In genomic region chr1:225777058-225777582, GRCh38 we compare ENCODE assay signal across 8 cellular contexts. TPM values are rescaled to one million over a fixed set of nuclear protein-coding genes. Genes with fewer than 3 reads are reported as not detected.
DNase-seq lines count a peak whose midpoint lies in the region; ATAC-seq, FAIRE-seq and TF ChIP-seq lines count a peak whose summit lies in the region.

No MANE protein-coding gene starts in this region.

- no peak for DNase-seq in A549 (ENCODE audit: low read depth in 1 of 2, low spot score in 1 of 2)
- DNase-seq in Jurkat, Clone E6-1 (ENCODE audit: low read depth, low spot score): no peak
- no peak for DNase-seq in coronary artery (ENCODE audit: low spot score)
- no peak for DNase-seq in naive thymus-derived CD4-positive, alpha-beta T cell
- no peak for DNase-seq in HuH-7.5 (ENCODE audit: low spot score)
- no peak for DNase-seq in HT-29 (ENCODE audit: low spot score)
- no peak for DNase-seq in activated naive CD4-positive, alpha-beta T cell treated with anti-CD3 and anti-CD28 coated beads, Interleukin-2, amount 50 U/mL, for 16 hours

- intact Hi-C loops in naive thymus-derived CD4-positive, alpha-beta T cell (cut with micrococcal nuclease): loop anchor here (1.0 to 10.0 kb wide), 20 partner anchors 33 to 1165 kb away; partner anchors contain the start of genes EPHX1 (in 2 of the 2), PARP1 (in 2 of the 2), PYCR2 (in 2 of the 2) and SDE2 (in 2 of the 2)

- H3K9me3 ChIP-seq in A549: no peaks in the 10 kb centered on the region
- no peaks in the 10 kb centered on the region for H3K9me3 ChIP-seq in naive thymus-derived CD4-positive, alpha-beta T cell (ENCODE audit: control insufficient read depth in 2 of 3, low read length in 3 of 3)

- peaks cover 46% of the 10 kb centered on the region for H3K4me1 ChIP-seq in A549
- H3K4me1 ChIP-seq in naive thymus-derived CD4-positive, alpha-beta T cell (ENCODE audit: control insufficient read depth in 2 of 2, insufficient read depth in 2 of 2, low read length in 2 of 2): peaks cover 20 to 49% of the 10 kb centered on the region in 2 donors

- ATAC-seq in A549 (peak; percentile 24 to 40), GM19043 (IDR thresholded peaks at IDR 0.05; ENCODE audit: low read depth, unreplicated experiment) (peak; percentile 7)
- ATAC-seq in naive thymus-derived CD4-positive, alpha-beta T cell: peak; percentile 8

- no peak for FAIRE-seq in A549 (lab: Jason Lieb, UNC)

- WGBS in A549 (ENCODE audit: missing lambda C conversion rate): 32% methylated on average over 18 of the region's 18 CpGs

- no peak overlapping the region for H3K4me3 Mint-ChIP-seq in naive thymus-derived CD4-positive, alpha-beta T cell

- no peak for TF ChIP-seq POLR2A in A549 (IDR thresholded peaks at IDR 0.05; ENCODE audit: low read length)

- peak overlapping the region; percentile 82 for H3K4me2 ChIP-seq in A549

- peaks cover 11 to 51% (median 30%) of the 10 kb centered on the region in 7 donors for H3K4me1 Mint-ChIP-seq in naive thymus-derived CD4-positive, alpha-beta T cell

- TF ChIP-seq CTCF in A549 (IDR thresholded peaks at IDR 0.05): no peak
- TF ChIP-seq CTCF in coronary artery (IDR thresholded peaks at IDR 0.05): no peak

- H3K36me3 ChIP-seq in naive thymus-derived CD4-positive, alpha-beta T cell (ENCODE audit: control insufficient read depth in 2 of 3, insufficient read depth in 3 of 3, low read length in 3 of 3): no peaks in the 10 kb centered on the region

- peaks cover 0 to 2% (median 0%) of the 10 kb centered on the region in 11 donors for H3K9me3 Mint-ChIP-seq in naive thymus-derived CD4-positive, alpha-beta T cell

- H3K27me3 ChIP-seq in naive thymus-derived CD4-positive, alpha-beta T cell (ENCODE audit: control insufficient read depth in 2 of 2, insufficient read depth in 2 of 2, low read length in 2 of 2): no peaks in the 10 kb centered on the region

- TF ChIP-seq RAD21 in A549 (conservative IDR thresholded peaks at IDR 0.05 in 1 of 2, IDR thresholded peaks at IDR 0.05 in 1 of 2): no peak

- H3K27ac ChIP-seq in A549 (peak overlapping the region; percentile 74 to 93), coronary artery (peak overlapping the region; percentile 83 to 97)
- H3K27ac ChIP-seq in naive thymus-derived CD4-positive, alpha-beta T cell (ENCODE audit: low read depth, low read length): peak overlapping the region; percentile 97

- peaks cover 5 to 12% (median 11%) of the 10 kb centered on the region in 5 donors for H3K36me3 Mint-ChIP-seq in naive thymus-derived CD4-positive, alpha-beta T cell

- TF ChIP-seq EP300 in A549 (IDR thresholded peaks at IDR 0.05): no peak

- H3K27me3 Mint-ChIP-seq in naive thymus-derived CD4-positive, alpha-beta T cell: no peaks in the 10 kb centered on the region

- CTCF ChIA-PET in A549 (lab: Yijun Ruan, JAX): interaction anchor here (0.5 to 20.2 kb wide), 57 partner anchors 9 to 322 kb away, joined by 3 to 429 read pairs (median 4); partner anchors contain the start of genes ENAH, EPHX1 and TMEM63A
- CTCF ChIA-PET in naive thymus-derived CD4-positive, alpha-beta T cell (lab: Charles Lee): interaction anchor here (0.7 to 2.5 kb wide), 12 partner anchors 16 to 348 kb away, joined by 3 to 14 read pairs (median 4); partner anchors contain the start of gene TMEM63A

- POLR2A ChIA-PET in A549 (lab: Yijun Ruan, JAX): interaction anchor here (0.5 to 3.1 kb wide), 31 partner anchors 9 to 328 kb away, joined by 3 to 58 read pairs (median 5); partner anchors contain the start of genes ENAH, EPHX1, H3-3A and PYCR2
- POLR2A ChIA-PET in naive thymus-derived CD4-positive, alpha-beta T cell (lab: Charles Lee): interaction anchor here (0.6 to 4.0 kb wide), 51 partner anchors 8 to 1106 kb away, joined by 3 to 54 read pairs (median 6); partner anchors contain the start of genes EPHX1, H3-3A, LBR and PYCR2

- H3K27ac Mint-ChIP-seq in naive thymus-derived CD4-positive, alpha-beta T cell: no peak overlapping the region

- H3K4me3 ChIP-seq in A549 (peak overlapping the region; percentile 85), coronary artery (peak overlapping the region; percentile 95)
- H3K4me3 ChIP-seq in Jurkat, Clone E6-1 (ENCODE audit: low read length): peak overlapping the region; percentile 84
- peak overlapping the region; percentile 94 for H3K4me3 ChIP-seq in naive thymus-derived CD4-positive, alpha-beta T cell (ENCODE audit: low read length)

TF ChIP-seq in A549, 52 proteins besides CTCF, POLR2A, EP300 and RAD21:
- TF ChIP-seq CHD2 (IDR thresholded peaks at IDR 0.05; ENCODE audit: low read length, partially characterized antibody): no peak
- no peak for TF ChIP-seq TFCP2L1 (CRISPR knock-in tag; IDR thresholded peaks at IDR 0.05)
- TF ChIP-seq ESRRA (IDR thresholded peaks at IDR 0.05; ENCODE audit: borderline replicate concordance, low read length): no peak
- no peak for TF ChIP-seq EHMT2 (IDR thresholded peaks at IDR 0.05; ENCODE audit: low read depth)
- no peak for TF ChIP-seq CHD4 (IDR thresholded peaks at IDR 0.05; ENCODE audit: borderline replicate concordance)
- no peak for TF ChIP-seq ZFP36 (IDR thresholded peaks at IDR 0.05; ENCODE audit: borderline replicate concordance, partially characterized antibody)
- TF ChIP-seq POLR2AphosphoS2 (conservative IDR thresholded peaks at IDR 0.05; ENCODE audit: low read length): no peak
- TF ChIP-seq, protein P1, sequence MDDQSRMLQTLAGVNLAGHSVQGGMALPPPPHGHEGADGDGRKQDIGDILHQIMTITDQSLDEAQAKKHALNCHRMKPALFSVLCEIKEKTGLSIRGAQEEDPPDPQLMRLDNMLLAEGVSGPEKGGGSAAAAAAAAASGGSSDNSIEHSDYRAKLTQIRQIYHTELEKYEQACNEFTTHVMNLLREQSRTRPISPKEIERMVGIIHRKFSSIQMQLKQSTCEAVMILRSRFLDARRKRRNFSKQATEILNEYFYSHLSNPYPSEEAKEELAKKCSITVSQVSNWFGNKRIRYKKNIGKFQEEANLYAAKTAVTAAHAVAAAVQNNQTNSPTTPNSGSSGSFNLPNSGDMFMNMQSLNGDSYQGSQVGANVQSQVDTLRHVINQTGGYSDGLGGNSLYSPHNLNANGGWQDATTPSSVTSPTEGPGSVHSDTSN (IDR thresholded peaks at IDR 0.05): no peak
- no peak for TF ChIP-seq HOXB5 (CRISPR knock-in tag; IDR thresholded peaks at IDR 0.05)
- no peak for TF ChIP-seq BHLHE40 (IDR thresholded peaks at IDR 0.05; ENCODE audit: low read depth, low read length)
- TF ChIP-seq TP53 (CRISPR knock-in tag; IDR thresholded peaks at IDR 0.05): no peak
- TF ChIP-seq, protein P2, sequence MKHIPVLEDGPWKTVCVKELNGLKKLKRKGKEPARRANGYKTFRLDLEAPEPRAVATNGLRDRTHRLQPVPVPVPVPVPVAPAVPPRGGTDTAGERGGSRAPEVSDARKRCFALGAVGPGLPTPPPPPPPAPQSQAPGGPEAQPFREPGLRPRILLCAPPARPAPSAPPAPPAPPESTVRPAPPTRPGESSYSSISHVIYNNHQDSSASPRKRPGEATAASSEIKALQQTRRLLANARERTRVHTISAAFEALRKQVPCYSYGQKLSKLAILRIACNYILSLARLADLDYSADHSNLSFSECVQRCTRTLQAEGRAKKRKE (CRISPR knock-in tag; IDR thresholded peaks at IDR 0.05; ENCODE audit: low read depth): no peak
- TF ChIP-seq JUNB (IDR thresholded peaks at IDR 0.05): no peak
- no peak for TF ChIP-seq BCL3 (IDR thresholded peaks at IDR 0.05)
- no peak for TF ChIP-seq HOXB13 (CRISPR knock-in tag; IDR thresholded peaks at IDR 0.05; ENCODE audit: low read depth)
- no peak for TF ChIP-seq KDM1A (IDR thresholded peaks at IDR 0.05; ENCODE audit: low read depth)
- no peak for TF ChIP-seq CBX8 (IDR thresholded peaks at IDR 0.05)
- no peak for TF ChIP-seq MAFK (IDR thresholded peaks at IDR 0.05; ENCODE audit: partially characterized antibody)
- no peak for TF ChIP-seq HOXA7 (CRISPR knock-in tag; IDR thresholded peaks at IDR 0.05)
TF ChIP-seq in A549: peak in this region for 0.

RNA-seq across cellular contexts. Expression of gene SRP9, which starts 0.5 kb away (rescaled TPM):
- 512 and 629 TPM in 2 replicates for polyA plus RNA-seq in A549 (2011; rRNA removed)
- 172 and 189 TPM in 2 replicates for polyA plus RNA-seq in A549 (2012; cell fraction: cytosol; rRNA removed)
- polyA plus RNA-seq in A549 (2012; cell fraction: nucleus; rRNA removed): 80.1 and 189 TPM in 2 replicates
- polyA plus RNA-seq in A549 (2017; fragmentation: RNase III; extraction: RNeasy Plus Mini Kit Qiagen cat#74134 plus additional on column Dnase treatment): 341 to 356 TPM (median 352 TPM) in 3 replicates
- 144 and 217 TPM in 2 replicates for polyA minus RNA-seq in A549 (2011; rRNA and poly(A)+ RNA removed)
- 539 TPM for polyA plus RNA-seq in Jurkat, Clone E6-1 (2012; ENCODE audit: insufficient read depth, insufficient read length)
- 100 to 1,000 TPM in 3 of 5 experiments, 10 to 100 TPM in 2; 76.1 to 193 (median 145) TPM for total RNA-seq in naive thymus-derived CD4-positive, alpha-beta T cell
- polyA plus RNA-seq in naive thymus-derived CD4-positive, alpha-beta T cell: 100 to 1,000 TPM; 179 to 349 TPM
- total RNA-seq in HT-29 (2014; rRNA removed; shearing (Covaris generic)): 149 and 150 TPM in 2 replicates

RNA-seq across cellular contexts. Expression of gene EPHX1, which starts 32.8 kb away (rescaled TPM):
- 150 and 212 TPM in 2 replicates for polyA plus RNA-seq in A549 (2011; rRNA removed)
- polyA plus RNA-seq in A549 (2012; cell fraction: cytosol; rRNA removed): 144 and 155 TPM in 2 replicates
- polyA plus RNA-seq in A549 (2012; cell fraction: nucleus; rRNA removed): 129 and 138 TPM in 2 replicates
- polyA plus RNA-seq in A549 (2017; fragmentation: RNase III; extraction: RNeasy Plus Mini Kit Qiagen cat#74134 plus additional on column Dnase treatment): 195 to 279 TPM (median 252 TPM) in 3 replicates
- polyA minus RNA-seq in A549 (2011; rRNA and poly(A)+ RNA removed): 117 and 122 TPM in 2 replicates
- polyA plus RNA-seq in Jurkat, Clone E6-1 (2012; ENCODE audit: insufficient read depth, insufficient read length): 15.8 TPM
- 1 to 10 TPM; 1.5 to 3.2 (median 2.0) TPM for total RNA-seq in naive thymus-derived CD4-positive, alpha-beta T cell
- under 1 TPM; 0.66 to 0.83 TPM for polyA plus RNA-seq in naive thymus-derived CD4-positive, alpha-beta T cell
- 54.2 and 64.2 TPM in 2 replicates for total RNA-seq in HT-29 (2014; rRNA removed; shearing (Covaris generic))

Comparison
In these comparisons a context has a peak if more than half of its experiments do, and no peak if none do; other contexts are left out.
1. RNA of gene EPHX1, which starts 32.8 kb away (total RNA-seq): 54.2 to 64.2 TPM in HT-29; 1.5 to 3.2 TPM in naive thymus-derived CD4-positive, alpha-beta T cell; every median in the first group is over 10 times any median in the second.
2. Peak in every context shown above with its lines, with median percentiles within 50 percentile points of each other: ATAC-seq, H3K27ac ChIP-seq and H3K4me3 ChIP-seq.